9 cellular contexts compared by ENCODE assay signal in genomic region chr11:34339149-34340064, GRCh38.
DNase-seq lines count a peak whose midpoint lies in the region; ATAC-seq lines count a peak whose summit lies in the region.
"Had no signal": no experiment of that assay in that cellular context is flagged by ENCODE, and none has a peak within 500 bp of the region (broad histone marks: within the 10 kb centered on the region; RNA-seq: fewer than 3 reads in every experiment).

No MANE protein-coding gene starts in this region.

- no peaks in the 10 kb centered on the region for H3K36me3 Mint-ChIP-seq in stimulated activated memory B cell treated with anti-CD40 and anti-IgM and Interleukin-4, amounts not matched to agents 10 μg/mL and 1 μg/mL and 100 μg/mL, for 72 hours

- H3K4me3 Mint-ChIP-seq in stimulated activated memory B cell treated with anti-CD40 and anti-IgM and Interleukin-4, amounts not matched to agents 10 μg/mL and 1 μg/mL and 100 μg/mL, for 72 hours = no peak overlapping the region
- H3K4me3 Mint-ChIP-seq: dendritic cell treated with granulocyte-macrophage colony-stimulating factor and Interleukin-4, amounts not matched to agents 40 ng/mL and 50 ng/mL, for 4 days had no signal

- H3K9me3 Mint-ChIP-seq in stimulated activated memory B cell treated with anti-CD40 and anti-IgM and Interleukin-4, amounts not matched to agents 10 μg/mL and 1 μg/mL and 100 μg/mL, for 72 hours = no peaks in the 10 kb centered on the region
- H3K9me3 Mint-ChIP-seq: dendritic cell treated with granulocyte-macrophage colony-stimulating factor and Interleukin-4, amounts not matched to agents 40 ng/mL and 50 ng/mL, for 4 days had no signal

- no peak overlapping the region for H3K4me3 ChIP-seq in HAP-1

- DNase-seq in NCI-H748 (lab: John Stamatoyannopoulos, UW; ENCODE audit: unreplicated experiment) = peak; percentile 57
- no peak for DNase-seq in NCI-H748 treated with DMSO at 0.1 percent for 48 hours (lab: John Stamatoyannopoulos, UW)
- peak; percentile 93 for DNase-seq in SKM-1 treated with dmso at 0.1 percent for 144 hours (lab: John Stamatoyannopoulos, UW; ENCODE audit: unreplicated experiment)
- no peak for DNase-seq in HAP-1 (ENCODE audit: low spot score in 2 of 2)
- no peak for DNase-seq in head of caudate nucleus
- no peak for DNase-seq in HPDE6-E6E7 (ENCODE audit: extremely low spot score)

- ATAC-seq in HG03108 (IDR thresholded peaks at IDR 0.05; ENCODE audit: unreplicated experiment) = peak; percentile 60
- peak; percentile 67 for ATAC-seq in stimulated activated memory B cell treated with anti-CD40 and anti-IgM and Interleukin-4, amounts not matched to agents 10 μg/mL and 1 μg/mL and 100 μg/mL, for 72 hours

- no peaks in the 10 kb centered on the region for H3K27me3 ChIP-seq in HAP-1 (ENCODE audit: low read depth)

- no peaks in the 10 kb centered on the region for H3K36me3 ChIP-seq in HAP-1 (replicated peaks)

- no peaks in the 10 kb centered on the region for H3K9me3 ChIP-seq in HAP-1

- no peaks in the 10 kb centered on the region for H3K4me1 ChIP-seq in HAP-1

- no peaks in the 10 kb centered on the region for H3K27me3 Mint-ChIP-seq in stimulated activated memory B cell treated with anti-CD40 and anti-IgM and Interleukin-4, amounts not matched to agents 10 μg/mL and 1 μg/mL and 100 μg/mL, for 72 hours
- H3K27me3 Mint-ChIP-seq: dendritic cell treated with granulocyte-macrophage colony-stimulating factor and Interleukin-4, amounts not matched to agents 40 ng/mL and 50 ng/mL, for 4 days had no signal

- H3K4me1 Mint-ChIP-seq in stimulated activated memory B cell treated with anti-CD40 and anti-IgM and Interleukin-4, amounts not matched to agents 10 μg/mL and 1 μg/mL and 100 μg/mL, for 72 hours = peaks cover 22% of the 10 kb centered on the region

- no peak overlapping the region for H3K27ac Mint-ChIP-seq in stimulated activated memory B cell treated with anti-CD40 and anti-IgM and Interleukin-4, amounts not matched to agents 10 μg/mL and 1 μg/mL and 100 μg/mL, for 72 hours
- H3K27ac Mint-ChIP-seq: dendritic cell treated with granulocyte-macrophage colony-stimulating factor and Interleukin-4, amounts not matched to agents 40 ng/mL and 50 ng/mL, for 4 days had no signal

- intact Hi-C loops in head of caudate nucleus (cut with DNase I) = no loop called here

- in situ Hi-C loops in HAP-1 (cut with MboI; ENCODE audit: low sequenced_read_pairs) = no loop called here

Comparison
In these comparisons a context has a peak if more than half of its experiments do, and no peak if none do; other contexts are left out.
1. DNase-seq: peak in NCI-H748 (single experiment) and SKM-1 treated with dmso at 0.1 percent for 144 hours (single experiment); none in NCI-H748 treated with DMSO at 0.1 percent for 48 hours (single experiment), HAP-1 (0 of 2), head of caudate nucleus (0 of 42) and HPDE6-E6E7 (single experiment).